Comparison of ENCODE assay signal across 1 cellular context in genomic region chr17:56913867-56914640, GRCh38.
TF ChIP-seq lines count a peak whose summit lies in the region.

TSS of gene TRIM25 (minus strand) at chr17:56914049. CDS start at chr17:56913988, 61 bp downstream.

TF ChIP-seq in A549, 52 proteins besides CTCF, POLR2A, EP300 and RAD21 (continued from another document):
- TF ChIP-seq REST (IDR thresholded peaks at IDR 0.05), result peak; percentile 65
- no peak for TF ChIP-seq ZSCAN20 (CRISPR knock-in tag; IDR thresholded peaks at IDR 0.05)
- TF ChIP-seq MYC (IDR thresholded peaks at IDR 0.05; ENCODE audit: borderline replicate concordance, low read length), result peak; percentile 85; the same call in 1 of the 2 replicates
- TF ChIP-seq, protein P1, sequence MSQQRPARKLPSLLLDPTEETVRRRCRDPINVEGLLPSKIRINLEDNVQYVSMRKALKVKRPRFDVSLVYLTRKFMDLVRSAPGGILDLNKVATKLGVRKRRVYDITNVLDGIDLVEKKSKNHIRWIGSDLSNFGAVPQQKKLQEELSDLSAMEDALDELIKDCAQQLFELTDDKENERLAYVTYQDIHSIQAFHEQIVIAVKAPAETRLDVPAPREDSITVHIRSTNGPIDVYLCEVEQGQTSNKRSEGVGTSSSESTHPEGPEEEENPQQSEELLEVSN (IDR thresholded peaks at IDR 0.05; ENCODE audit: borderline replicate concordance, low read depth), result peak; percentile 66; the same call in 1 of the 2 replicates
- no peak for TF ChIP-seq FOSL2 (IDR thresholded peaks at IDR 0.05)
- peak; percentile 47; the same call in 1 of the 2 replicates for TF ChIP-seq FOSL2 (CRISPR knock-in tag; IDR thresholded peaks at IDR 0.05)
- TF ChIP-seq SREBF2 (IDR thresholded peaks at IDR 0.05), result no peak
- peak; percentile 74; the same call in 1 of the 2 replicates for TF ChIP-seq MAZ (IDR thresholded peaks at IDR 0.05; ENCODE audit: borderline replicate concordance, low read depth, low read length)
- TF ChIP-seq CHD2 (IDR thresholded peaks at IDR 0.05; ENCODE audit: low read length, partially characterized antibody), result peak; percentile 82
- no peak for TF ChIP-seq HES2 (IDR thresholded peaks at IDR 0.05)
- TF ChIP-seq SMC3 (IDR thresholded peaks at IDR 0.05), result no peak
- TF ChIP-seq MAFK (IDR thresholded peaks at IDR 0.05; ENCODE audit: partially characterized antibody), result no peak
- no peak for TF ChIP-seq KDM1A (IDR thresholded peaks at IDR 0.05; ENCODE audit: low read depth)
- TF ChIP-seq EHF (CRISPR knock-in tag; IDR thresholded peaks at IDR 0.05), result no peak
- TF ChIP-seq HOXA7 (CRISPR knock-in tag; IDR thresholded peaks at IDR 0.05), result no peak
- TF ChIP-seq RNF2 (IDR thresholded peaks at IDR 0.05; ENCODE audit: borderline replicate concordance, low read depth), result peak; percentile 30; the same call in 1 of the 2 replicates
- peak; percentile 99 for TF ChIP-seq PHF8 (IDR thresholded peaks at IDR 0.05; ENCODE audit: borderline replicate concordance, low read depth)
- 0 out of 2 replicates have a peak, but pooled peaks have one; percentile 22 for TF ChIP-seq GATA3 (IDR thresholded peaks at IDR 0.05; ENCODE audit: borderline replicate concordance)
- TF ChIP-seq HOXB13 (CRISPR knock-in tag; IDR thresholded peaks at IDR 0.05; ENCODE audit: low read depth), result no peak
